2 cellular contexts compared by ENCODE assay signal in the genomic region with DNA sequence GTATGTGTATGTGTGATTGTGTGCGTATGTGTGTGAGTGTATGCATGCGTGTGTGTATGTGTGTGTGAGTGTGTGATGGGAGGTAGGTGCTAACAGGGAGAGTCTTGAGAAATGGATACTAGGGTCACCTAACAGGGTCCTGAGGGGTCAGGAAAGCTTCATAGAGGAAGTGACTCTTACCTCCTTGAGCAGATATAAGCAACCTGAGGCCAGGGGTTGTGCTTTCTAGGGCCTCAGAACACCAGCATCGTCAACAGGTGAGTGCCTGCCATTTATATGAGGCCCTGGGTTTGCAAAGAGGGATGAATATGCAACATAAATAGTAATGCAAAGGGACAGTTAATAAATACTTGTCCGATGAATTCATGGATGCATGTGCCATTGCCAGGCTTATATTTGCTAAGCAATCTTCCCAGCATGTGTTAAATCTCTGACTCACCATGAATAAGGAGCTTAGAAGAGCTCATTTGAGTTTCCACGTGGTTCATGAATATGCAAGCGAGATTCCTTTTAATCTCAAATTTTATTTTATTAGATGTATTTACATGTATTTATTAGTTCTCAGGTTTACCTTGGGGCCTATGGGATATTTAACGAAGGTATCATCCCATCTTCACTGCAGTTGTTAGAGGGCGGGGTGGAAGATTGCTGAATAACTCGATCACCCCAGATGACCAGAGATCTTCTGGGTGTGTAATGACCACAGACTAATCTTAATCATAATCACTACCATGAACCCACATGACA.
TF ChIP-seq lines count a peak whose summit lies in the region.

No MANE protein-coding gene starts in this region.

TF ChIP-seq in HCT116, 20 proteins besides CTCF, POLR2A, EP300 and RAD21:
- TF ChIP-seq ELF1 (IDR thresholded peaks at IDR 0.05; ENCODE audit: borderline replicate concordance, low read depth) (no peak), FOSL1 (IDR thresholded peaks at IDR 0.05; ENCODE audit: low read depth) (no peak), SIN3A (IDR thresholded peaks at IDR 0.05; ENCODE audit: low read depth) (no peak), EGR1 (IDR thresholded peaks at IDR 0.05; ENCODE audit: low read depth) (no peak), YY1 (IDR thresholded peaks at IDR 0.05; ENCODE audit: extremely low read depth, insufficient replicate concordance, low read depth, low read length) (no peak), ZFX (IDR thresholded peaks at IDR 0.05) (no peak), CBX3 (IDR thresholded peaks at IDR 0.05; ENCODE audit: low read depth) (no peak), EZH2phosphoT487 (IDR thresholded peaks at IDR 0.05; ENCODE audit: borderline replicate concordance) (no peak), SP1 (IDR thresholded peaks at IDR 0.05; ENCODE audit: low read depth) (no peak), ATF3 (IDR thresholded peaks at IDR 0.05) (no peak)
TF ChIP-seq in HCT116: peak in this region for 0.

TF ChIP-seq in SK-N-SH, 30 proteins besides CTCF, POLR2A, EP300 and RAD21:
- TF ChIP-seq USF2 (IDR thresholded peaks at IDR 0.05; ENCODE audit: borderline replicate concordance, low read depth, low read length) (no peak), NFIC (IDR thresholded peaks at IDR 0.05; ENCODE audit: borderline replicate concordance) (peak; percentile 62), POLR2AphosphoS5 (IDR thresholded peaks at IDR 0.05; ENCODE audit: low read depth, low read length) (peak; percentile 29; the same call in 1 of the 2 replicates), PBX3 (IDR thresholded peaks at IDR 0.05) (peak; percentile 89), FOSL2 (IDR thresholded peaks at IDR 0.05; ENCODE audit: borderline replicate concordance, low read depth) (peak; percentile 74), GATA2 (CRISPR knock-in tag; IDR thresholded peaks at IDR 0.05) (no peak), JUND (IDR thresholded peaks at IDR 0.05) (peak; percentile 67), SIN3A (IDR thresholded peaks at IDR 0.05; ENCODE audit: borderline replicate concordance, low read depth, low read length) (0 out of 2 replicates have a peak, but pooled peaks have one; percentile 25), TCF12 (IDR thresholded peaks at IDR 0.05) (peak; percentile 84), TEAD4 (IDR thresholded peaks at IDR 0.05; ENCODE audit: borderline replicate concordance, insufficient read depth) (peak; percentile 56; the same call in 1 of the 2 replicates)
- TF ChIP-seq, protein P1, sequence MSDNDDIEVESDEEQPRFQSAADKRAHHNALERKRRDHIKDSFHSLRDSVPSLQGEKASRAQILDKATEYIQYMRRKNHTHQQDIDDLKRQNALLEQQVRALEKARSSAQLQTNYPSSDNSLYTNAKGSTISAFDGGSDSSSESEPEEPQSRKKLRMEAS (IDR thresholded peaks at IDR 0.05; ENCODE audit: low read depth), result peak; percentile 87
